Comparison of ENCODE assay signal across 28 cellular contexts in genomic region chr2:185132501-185133041, GRCh38.
"Had no signal": no experiment of that assay in that cellular context is flagged by ENCODE, and none has a peak within 500 bp of the region (broad histone marks: within the 10 kb centered on the region; RNA-seq: fewer than 3 reads in every experiment).

No MANE protein-coding gene starts in this region.

- H3K27me3 ChIP-seq: brain microvascular endothelial cell, ovary, thyroid gland, upper lobe of left lung had no signal

- H3K27ac Mint-ChIP-seq: activated CD4-positive, alpha-beta memory T cell treated with anti-CD3 and anti-CD28 coated beads, Interleukin-2, amount 10 ng/mL, durations not matched to agents 7 days and 5 days; activated CD4-positive, alpha-beta T cell treated with anti-CD3 and anti-CD28 coated beads, Interleukin-2, amount 10 ng/mL, durations not matched to agents 7 days and 5 days; activated naive CD4-positive, alpha-beta T cell treated with anti-CD3 and anti-CD28 coated beads, Interleukin-2, amount 10 ng/mL, durations not matched to agents 7 days and 5 days; activated naive CD8-positive, alpha-beta T cell treated with anti-CD3 and anti-CD28 coated beads, Interleukin-2, amount 10 ng/mL, durations not matched to agents 7 days and 5 days; activated T-helper 2 cell treated with anti-CD3 and anti-CD28 coated beads, Interferon-gamma antibody, Interleukin-2, Interleukin-4, amounts not matched to agents 10 μg/mL and 5 μg/mL and 100 μg/mL, durations not matched to agents 14 hours and 24 hours and 36 hours; immature natural killer cell; nephron progenitor cell; WTC11 had no signal

- H3K4me1 ChIP-seq: prostate gland, thyroid gland, upper lobe of left lung had no signal

- H3K36me3 ChIP-seq: brain microvascular endothelial cell, ovary, prostate gland, thyroid gland, upper lobe of left lung had no signal

- H3K4me1 Mint-ChIP-seq: activated CD4-positive, alpha-beta memory T cell treated with anti-CD3 and anti-CD28 coated beads, Interleukin-2, amount 10 ng/mL, durations not matched to agents 7 days and 5 days; activated CD4-positive, alpha-beta T cell treated with anti-CD3 and anti-CD28 coated beads, Interleukin-2, amount 10 ng/mL, durations not matched to agents 7 days and 5 days; activated naive CD4-positive, alpha-beta T cell treated with anti-CD3 and anti-CD28 coated beads, Interleukin-2, amount 10 ng/mL, durations not matched to agents 7 days and 5 days; activated naive CD8-positive, alpha-beta T cell treated with anti-CD3 and anti-CD28 coated beads, Interleukin-2, amount 10 ng/mL, durations not matched to agents 7 days and 5 days; immature natural killer cell; nephron progenitor cell had no signal

- H3K36me3 Mint-ChIP-seq: activated naive CD4-positive, alpha-beta T cell treated with anti-CD3 and anti-CD28 coated beads, Interleukin-2, amount 10 ng/mL, durations not matched to agents 7 days and 5 days; activated naive CD8-positive, alpha-beta T cell treated with anti-CD3 and anti-CD28 coated beads, Interleukin-2, amount 10 ng/mL, durations not matched to agents 7 days and 5 days; WTC11 had no signal

- H3K27ac ChIP-seq: brain microvascular endothelial cell, ovary, prostate gland, thyroid gland, upper lobe of left lung had no signal

- FAIRE-seq: astrocyte, endothelial cell of umbilical vein had no signal

- H3K27me3 Mint-ChIP-seq: activated CD4-positive, alpha-beta memory T cell treated with anti-CD3 and anti-CD28 coated beads, Interleukin-2, amount 10 ng/mL, durations not matched to agents 7 days and 5 days; activated CD4-positive, alpha-beta T cell treated with anti-CD3 and anti-CD28 coated beads, Interleukin-2, amount 10 ng/mL, durations not matched to agents 7 days and 5 days; activated naive CD4-positive, alpha-beta T cell treated with anti-CD3 and anti-CD28 coated beads, Interleukin-2, amount 10 ng/mL, durations not matched to agents 7 days and 5 days; activated naive CD8-positive, alpha-beta T cell treated with anti-CD3 and anti-CD28 coated beads, Interleukin-2, amount 10 ng/mL, durations not matched to agents 7 days and 5 days had no signal

- ATAC-seq: left lobe of liver, mucosa of descending colon, WTC11 had no signal

- H3K4me3 Mint-ChIP-seq: activated CD4-positive, alpha-beta memory T cell treated with anti-CD3 and anti-CD28 coated beads, Interleukin-2, amount 10 ng/mL, durations not matched to agents 7 days and 5 days; activated CD4-positive, alpha-beta T cell treated with anti-CD3 and anti-CD28 coated beads, Interleukin-2, amount 10 ng/mL, durations not matched to agents 7 days and 5 days; activated naive CD4-positive, alpha-beta T cell treated with anti-CD3 and anti-CD28 coated beads, Interleukin-2, amount 10 ng/mL, durations not matched to agents 7 days and 5 days; activated naive CD8-positive, alpha-beta T cell treated with anti-CD3 and anti-CD28 coated beads, Interleukin-2, amount 10 ng/mL, durations not matched to agents 7 days and 5 days; immature natural killer cell; nephron progenitor cell; WTC11 had no signal

- DNase-seq: activated CD4-positive, alpha-beta memory T cell treated with anti-CD3 and anti-CD28 coated beads, Interleukin-2, amount 10 ng/mL, durations not matched to agents 7 days and 5 days; activated CD4-positive, alpha-beta T cell treated with anti-CD3 and anti-CD28 coated beads for 1 hour; activated CD4-positive, alpha-beta T cell treated with anti-CD3 and anti-CD28 coated beads, Interleukin-2, amount 10 ng/mL, durations not matched to agents 7 days and 5 days; activated naive CD4-positive, alpha-beta T cell treated with anti-CD3 and anti-CD28 coated beads, Interleukin-2, amount 10 ng/mL, durations not matched to agents 7 days and 5 days; activated naive CD8-positive, alpha-beta T cell treated with anti-CD3 and anti-CD28 coated beads, Interleukin-2, amount 10 ng/mL, durations not matched to agents 7 days and 5 days; activated T-cell treated with anti-CD3 and anti-CD28 coated beads, Interleukin-2, amount 50 U/mL, for 48 hours; brain microvascular endothelial cell; cortex of kidney; head of caudate nucleus; hypothalamus; immature natural killer cell; nephron progenitor cell; retina; stimulated activated CD4-positive, alpha-beta T cell treated with anti-CD3 and anti-CD28 coated beads, Interleukin-15, amount 100 ng/mL, for 24 hours; stimulated activated CD4-positive, alpha-beta T cell treated with anti-CD3 and anti-CD28 coated beads, Interleukin-2, amount 100 ng/mL, for 24 hours; stimulated activated naive CD4-positive, alpha-beta T cell treated with Interleukin-2 at 50 U/mL for 16 hours; thyroid gland had no signal

- H3K4me3 ChIP-seq: lung, mucosa of descending colon, ovary, prostate gland, smooth muscle cell, thyroid gland, upper lobe of left lung had no signal

- H3K9me3 ChIP-seq: ovary, prostate gland, thyroid gland had no signal

- H3K9me3 Mint-ChIP-seq: nephron progenitor cell had no signal

- H3K4me2 ChIP-seq: smooth muscle cell had no signal
